ENCODE assay signal across 20 cellular contexts in genomic region chr12:105440037-105440664, GRCh38.
"Had no signal": no experiment of that assay in that cellular context is flagged by ENCODE, and none has a peak within 500 bp of the region (broad histone marks: within the 10 kb centered on the region; RNA-seq: fewer than 3 reads in every experiment).

No MANE protein-coding gene starts in this region.

- H3K9ac ChIP-seq: KMS-11, SK-N-SH had no signal

- H3K27ac ChIP-seq: KMS-11, RWPE1 had no signal

- DNase-seq: Kasumi-1, MM.1S, NCI-H1048, NCI-H1105, NCI-H1417, NCI-H1436 treated with DMSO at 0.1 percent for 48 hours, NCI-H1694, NCI-H187 treated with DMSO at 0.1 percent for 48 hours, NCI-H2029 treated with DMSO at 0.1 percent for 48 hours, NCI-H2171 treated with DMSO at 0.1 percent for 48 hours, NCI-H345, NCI-H446 treated with DMSO at 0.1 percent for 48 hours, NCI-H510A treated with DMSO at 0.1 percent for 48 hours, NCI-H526 treated with DMSO at 0.1 percent for 48 hours, NCI-H774, SHP77, SK-N-SH, SW 1271 had no signal

- H3K4me2 ChIP-seq: KMS-11, SK-N-SH had no signal
